In the genomic region with DNA sequence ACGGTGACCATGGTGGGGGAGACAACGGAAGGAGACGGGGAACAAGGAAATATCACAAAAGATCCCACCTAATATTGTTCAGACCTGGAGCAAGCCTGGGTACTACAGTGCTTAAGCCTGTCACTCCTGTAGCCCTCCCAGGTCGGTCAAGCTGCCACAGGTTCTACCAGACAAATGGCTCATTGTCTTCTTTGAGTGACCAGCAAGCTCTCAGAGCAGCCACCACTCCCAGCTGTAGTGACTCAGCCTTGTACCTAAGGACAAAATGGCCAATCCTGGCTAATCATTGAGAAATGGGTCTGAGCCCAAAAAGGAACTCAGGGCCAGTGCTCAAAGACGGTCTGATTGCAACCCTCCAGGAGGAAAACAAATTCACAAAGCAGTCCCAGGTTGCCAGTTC, we compare ENCODE assay signal across 28 cellular contexts.
"Had no signal": no experiment of that assay in that cellular context is flagged by ENCODE, and none has a peak within 500 bp of the region (broad histone marks: within the 10 kb centered on the region; RNA-seq: fewer than 3 reads in every experiment).

No MANE protein-coding gene starts in this region.

- H3K9me3 ChIP-seq: left lung, lower lobe of right lung, sigmoid colon, stomach, thyroid gland, upper lobe of left lung had no signal

- DNase-seq: activated CD4-positive, alpha-beta T cell treated with anti-CD3 and anti-CD28 coated beads for 48 hours; activated CD4-positive, alpha-beta T cell treated with anti-CD3 and anti-CD28 coated beads, Interleukin-2, amount 50 U/mL, for 48 hours; activated CD8-positive, alpha-beta memory T cell treated with anti-CD3 and anti-CD28 coated beads, Interleukin-2, amount 50 U/mL, for 4 hours; activated gamma-delta T cell treated with Interleukin-2 at 50 U/mL for 16 hours; activated naive CD4-positive, alpha-beta T cell treated with anti-CD3 and anti-CD28 coated beads, Interleukin-2, amount 50 U/mL, for 16 hours; activated T-cell treated with anti-CD3 and anti-CD28 coated beads, Interleukin-2, amount 50 U/mL, for 1 hour; amniotic stem cell; caudate nucleus; cortex of kidney; foreskin fibroblast; head of caudate nucleus; hypothalamus; immature natural killer cell; kidney glomerular epithelial cell; left lung; lower lobe of right lung; mesenchymal stem cell; retina; sigmoid colon; small intestine; stimulated activated CD4-positive, alpha-beta T cell treated with anti-CD3 and anti-CD28 coated beads, Interleukin-1b, Interleukin-23, amount 100 ng/mL, for 48 hours; stimulated activated CD4-positive, alpha-beta T cell treated with anti-CD3 and anti-CD28 coated beads, Interleukin-4, amount 100 ng/mL, for 4 hours; stimulated activated CD8-positive, alpha-beta memory T cell treated with anti-CD3 and anti-CD28 coated beads, Interleukin-4, amount 100 ng/mL, for 48 hours; stomach; T-helper 9 cell; thyroid gland; upper lobe of left lung; WERI-Rb-1 had no signal

- H3K36me3 ChIP-seq: left lung, lower lobe of right lung, sigmoid colon, stomach, thyroid gland, upper lobe of left lung, WERI-Rb-1 had no signal

- H3K4me3 ChIP-seq: left lung, lower lobe of right lung, sigmoid colon, stomach, thyroid gland, upper lobe of left lung had no signal

- H3K27me3 ChIP-seq: left lung, thyroid gland, upper lobe of left lung had no signal
